In genomic region chr1:229855999-229856650, GRCh38 we compare ENCODE assay signal across 9 cellular contexts.
A peak's percentile ranks its signal among the peaks of the same experiment; 100 is the strongest.
DNase-seq lines count a peak whose midpoint lies in the region; ATAC-seq and TF ChIP-seq lines count a peak whose summit lies in the region.
"Had no signal": no experiment of that assay in that cellular context is flagged by ENCODE, and none has a peak within 500 bp of the region (broad histone marks: within the 10 kb centered on the region; RNA-seq: fewer than 3 reads in every experiment).

No MANE protein-coding gene starts in this region.

- peak overlapping the region; percentile 85 for H3K27ac ChIP-seq in OCI-LY1 (ENCODE audit: low read depth, low read length, poor library complexity, severe bottlenecking)
- H3K27ac ChIP-seq: parathyroid adenoma had no signal

- peak; percentile 89 for ATAC-seq in GM18861 (IDR thresholded peaks at IDR 0.05; ENCODE audit: unreplicated experiment)
- peak; percentile 92 for ATAC-seq in HG02938 (IDR thresholded peaks at IDR 0.05; ENCODE audit: unreplicated experiment)

- no peaks in the 10 kb centered on the region for H3K36me3 ChIP-seq in OCI-LY1 (ENCODE audit: insufficient read depth, low read length)

- peak overlapping the region; percentile 80 for H3K4me2 ChIP-seq in OCI-LY1 (ENCODE audit: low read length)

- H3K4me3 ChIP-seq in OCI-LY1 (ENCODE audit: low read depth, low read length, poor library complexity, severe bottlenecking): peak overlapping the region; percentile 56

- no peaks in the 10 kb centered on the region for H3K9me3 ChIP-seq in OCI-LY1 (ENCODE audit: low read length)

- no peaks in the 10 kb centered on the region for H4K20me1 ChIP-seq in OCI-LY1 (ENCODE audit: insufficient read depth, low read length)

- H3K9me2 ChIP-seq in OCI-LY1 (ENCODE audit: low read depth, low read length): no peaks in the 10 kb centered on the region

- H3K4me1 ChIP-seq in OCI-LY1 (ENCODE audit: insufficient read depth, low read length, severe bottlenecking): peaks cover 14% of the 10 kb centered on the region
- H3K4me1 ChIP-seq: parathyroid adenoma had no signal

- no peaks in the 10 kb centered on the region for H3K27me3 ChIP-seq in OCI-LY1 (ENCODE audit: insufficient read depth, low read length)

- DNase-seq in AG20443 (ENCODE audit: low spot score): peak; percentile 60
- peak; percentile 80 for DNase-seq in germinal center (ENCODE audit: low spot score)
- DNase-seq in NCI-H128 (lab: John Stamatoyannopoulos, UW; ENCODE audit: unreplicated experiment): no peak
- DNase-seq in cerebellar cortex (ENCODE audit: low spot score): no peak
- no peak for DNase-seq in ureter (ENCODE audit: low spot score)

- H3K79me2 ChIP-seq in OCI-LY1 (ENCODE audit: insufficient read depth, low read length): no peaks in the 10 kb centered on the region
- H3K79me2 ChIP-seq: parathyroid adenoma had no signal

- no peak overlapping the region for H2AFZ ChIP-seq in OCI-LY1 (ENCODE audit: low read length)
- H2AFZ ChIP-seq: parathyroid adenoma had no signal

- no peak for TF ChIP-seq CTCF in OCI-LY1 (IDR thresholded peaks at IDR 0.05; ENCODE audit: low read length)

- no peaks in the 10 kb centered on the region for H3F3A ChIP-seq in OCI-LY1 (ENCODE audit: insufficient read depth, low read length)

- peak overlapping the region; percentile 52 for H3K9ac ChIP-seq in OCI-LY1 (ENCODE audit: low read length)
- H3K9ac ChIP-seq: parathyroid adenoma had no signal

Comparison
In these comparisons a context has a peak if more than half of its experiments do, and no peak if none do; other contexts are left out.
1. DNase-seq: peak in AG20443 (single experiment) and germinal center (single experiment); none in NCI-H128 (single experiment), cerebellar cortex (single experiment) and ureter (single experiment).